34 cellular contexts compared by ENCODE assay signal in genomic region chr15:59649603-59650002, GRCh38. TPM values are rescaled to one million over a fixed set of nuclear protein-coding genes. Genes with fewer than 3 reads are reported as not detected.
"Had no signal": no experiment of that assay in that cellular context is flagged by ENCODE, and none has a peak within 500 bp of the region (broad histone marks: within the 10 kb centered on the region; RNA-seq: fewer than 3 reads in every experiment).

No MANE protein-coding gene starts in this region.

- H3K9me3 ChIP-seq: esophagus squamous epithelium, lower lobe of right lung, thyroid gland had no signal

- H3K4me1 Mint-ChIP-seq: neural progenitor cell had no signal

- H3K27ac ChIP-seq: epithelial cell of prostate, esophagus squamous epithelium, heart right ventricle, lower lobe of right lung, neural progenitor cell, right atrium auricular region, stomach, thyroid gland had no signal

- H2AFZ ChIP-seq: neural progenitor cell had no signal

- H3K27me3 ChIP-seq: esophagus squamous epithelium, heart right ventricle, neural progenitor cell, right atrium auricular region, stomach, thyroid gland had no signal

- H3K9me3 Mint-ChIP-seq: activated T-helper 1 cell treated with anti-CD3 and anti-CD28 coated beads, Interleukin-12 subunit alpha, Interleukin-12 subunit beta, Interleukin-2, Interleukin-4 antibody, amounts not matched to agents 30 ng/mL and 10 ng/mL and 1 ng/mL, durations not matched to agents 14 hours and 24 hours and 36 hours; natural killer cell; neural progenitor cell; stimulated activated naive B cell treated with anti-CD40 and anti-IgM and Interleukin-4, amounts not matched to agents 10 μg/mL and 1 μg/mL and 100 μg/mL, for 72 hours had no signal

- H3K4me2 ChIP-seq: neural progenitor cell had no signal

- H3K4me3 ChIP-seq: esophagus squamous epithelium, heart right ventricle, lower lobe of right lung, neural progenitor cell, right atrium auricular region, stomach, thyroid gland had no signal

- H3K4me3 Mint-ChIP-seq: activated CD4-positive, alpha-beta T cell treated with anti-CD3 and anti-CD28 coated beads for 36 hours; activated naive CD4-positive, alpha-beta T cell treated with anti-CD3 and anti-CD28 coated beads for 36 hours; activated naive CD8-positive, alpha-beta T cell treated with anti-CD3 and anti-CD28 coated beads, Interleukin-2, amount 10 ng/mL, durations not matched to agents 7 days and 5 days; activated T-helper 1 cell treated with anti-CD3 and anti-CD28 coated beads, Interleukin-12 subunit alpha, Interleukin-12 subunit beta, Interleukin-2, Interleukin-4 antibody, amounts not matched to agents 30 ng/mL and 10 ng/mL and 1 ng/mL, durations not matched to agents 14 hours and 24 hours and 36 hours; natural killer cell; neural progenitor cell; stimulated activated naive B cell treated with anti-CD40 and anti-IgM and Interleukin-4, amounts not matched to agents 10 μg/mL and 1 μg/mL and 100 μg/mL, for 72 hours; T-helper 2 cell treated with Interferon-gamma antibody and Interleukin-4, amounts not matched to agents 5 μg/mL and 100 μg/mL, for 36 hours had no signal

- FAIRE-seq: endometrium had no signal

- H3K9ac ChIP-seq: neural progenitor cell had no signal

- H3K27me3 Mint-ChIP-seq: activated CD4-positive, alpha-beta T cell treated with anti-CD3 and anti-CD28 coated beads for 36 hours; activated naive CD8-positive, alpha-beta T cell treated with anti-CD3 and anti-CD28 coated beads, Interleukin-2, amount 10 ng/mL, durations not matched to agents 7 days and 5 days; stimulated activated naive B cell treated with anti-CD40 and anti-IgM and Interleukin-4, amounts not matched to agents 10 μg/mL and 1 μg/mL and 100 μg/mL, for 72 hours had no signal

- H3K27ac Mint-ChIP-seq: activated CD4-positive, alpha-beta T cell treated with anti-CD3 and anti-CD28 coated beads for 36 hours; activated naive CD4-positive, alpha-beta T cell treated with anti-CD3 and anti-CD28 coated beads for 36 hours; activated naive CD8-positive, alpha-beta T cell treated with anti-CD3 and anti-CD28 coated beads, Interleukin-2, amount 10 ng/mL, durations not matched to agents 7 days and 5 days; activated T-helper 1 cell treated with anti-CD3 and anti-CD28 coated beads, Interleukin-12 subunit alpha, Interleukin-12 subunit beta, Interleukin-2, Interleukin-4 antibody, amounts not matched to agents 30 ng/mL and 10 ng/mL and 1 ng/mL, durations not matched to agents 14 hours and 24 hours and 36 hours; natural killer cell; neural progenitor cell; stimulated activated naive B cell treated with anti-CD40 and anti-IgM and Interleukin-4, amounts not matched to agents 10 μg/mL and 1 μg/mL and 100 μg/mL, for 72 hours; T-helper 2 cell treated with Interferon-gamma antibody and Interleukin-4, amounts not matched to agents 5 μg/mL and 100 μg/mL, for 36 hours had no signal

- H3K4me1 ChIP-seq: esophagus squamous epithelium, neural progenitor cell, thyroid gland had no signal

- ATAC-seq: activated CD4-positive, alpha-beta T cell treated with anti-CD3 and anti-CD28 coated beads for 36 hours; heart right ventricle; left lobe of liver; lower lobe of right lung; natural killer cell; stimulated activated naive B cell treated with anti-CD40 and anti-IgM and Interleukin-4, amounts not matched to agents 10 μg/mL and 1 μg/mL and 100 μg/mL, for 72 hours had no signal

- DNase-seq: activated CD4-positive, alpha-beta T cell treated with anti-CD3 and anti-CD28 coated beads for 36 hours; activated CD4-positive, CD25-positive, alpha-beta regulatory T cell; activated CD8-positive, alpha-beta memory T cell treated with anti-CD3 and anti-CD28 coated beads for 24 hours; activated effector memory CD4-positive, alpha-beta T cell treated with anti-CD3 and anti-CD28 coated beads, Interleukin-2, amount 50 U/mL, for 16 hours; activated naive CD4-positive, alpha-beta T cell treated with anti-CD3 and anti-CD28 coated beads for 36 hours; activated naive CD8-positive, alpha-beta T cell treated with anti-CD3 and anti-CD28 coated beads, Interleukin-2, amount 10 ng/mL, durations not matched to agents 7 days and 5 days; activated T-cell treated with anti-CD3 and anti-CD28 coated beads, Interleukin-2, amount 50 U/mL, for 1 hour; amygdala; central memory CD4-positive, alpha-beta T cell; dermis blood vessel endothelial cell; effector CD4-positive, alpha-beta T cell; esophagus squamous epithelium; foreskin melanocyte; heart right ventricle; kidney glomerular epithelial cell; lower lobe of right lung; mesendoderm; natural killer cell; occipital lobe; stimulated activated CD4-positive, alpha-beta T cell treated with anti-CD3 and anti-CD28 coated beads, Interleukin-15, amount 100 ng/mL, for 24 hours; stimulated activated CD4-positive, alpha-beta T cell treated with anti-CD3 and anti-CD28 coated beads, Interleukin-2, amount 100 ng/mL, for 24 hours; stimulated activated naive B cell treated with anti-CD40 and anti-IgM and Interleukin-4, amounts not matched to agents 10 μg/mL and 1 μg/mL and 100 μg/mL, for 72 hours; stomach; thyroid gland had no signal

RNA-seq across cellular contexts. Expression of gene GCNT3, which starts 38.0 kb away (rescaled TPM):
- total RNA-seq: activated CD4-positive, alpha-beta T cell treated with anti-CD3 and anti-CD28 coated beads for 36 hours; activated naive CD4-positive, alpha-beta T cell treated with anti-CD3 and anti-CD28 coated beads for 36 hours; activated naive CD8-positive, alpha-beta T cell treated with anti-CD3 and anti-CD28 coated beads, Interleukin-2, amount 10 ng/mL, durations not matched to agents 7 days and 5 days; activated T-helper 1 cell treated with anti-CD3 and anti-CD28 coated beads, Interleukin-12 subunit alpha, Interleukin-12 subunit beta, Interleukin-2, Interleukin-4 antibody, amounts not matched to agents 30 ng/mL and 10 ng/mL and 1 ng/mL, durations not matched to agents 14 hours and 24 hours and 36 hours; glomerular endothelial cell; mononuclear cell; natural killer cell; occipital lobe; pulmonary artery endothelial cell; right atrium auricular region had no signal
